ENCODE assay signal across 9 cellular contexts in genomic region chr16:57627184-57627871, GRCh38. TPM values are rescaled to one million over a fixed set of nuclear protein-coding genes. Genes with fewer than 3 reads are reported as not detected.
DNase-seq lines count a peak whose midpoint lies in the region; ATAC-seq and TF ChIP-seq lines count a peak whose summit lies in the region.
"Had no signal": no experiment of that assay in that cellular context is flagged by ENCODE, and none has a peak within 500 bp of the region (broad histone marks: within the 10 kb centered on the region; RNA-seq: fewer than 3 reads in every experiment).

No MANE protein-coding gene starts in this region.

- H3K4me1 ChIP-seq in duodenal mucosa (ENCODE audit: control insufficient read depth in 1 of 2, insufficient read depth in 2 of 2, low read length in 2 of 2) = peaks cover 16 to 25% of the 10 kb centered on the region in 2 donors

- H3K36me3 ChIP-seq in duodenal mucosa (ENCODE audit: control insufficient read depth in 1 of 2, insufficient read depth in 2 of 2, low read length in 2 of 2) = no peaks in the 10 kb centered on the region
- H3K36me3 ChIP-seq: neutrophil had no signal

- no peak overlapping the region for H3K4me3 ChIP-seq in duodenal mucosa (ENCODE audit: low read depth in 1 of 2, low read length in 2 of 2)

- H3K9ac ChIP-seq in duodenal mucosa (ENCODE audit: low read depth in 1 of 2, low read length in 2 of 2) = no peak overlapping the region

- DNase-seq in AG20443 (ENCODE audit: low spot score) (peak; percentile 74), NCI-H524 (lab: John Stamatoyannopoulos, UW) (peak; percentile 81 to 92), mesothelial cell of epicardium (ENCODE audit: low spot score in 2 of 2, unreplicated experiment in 2 of 2) (no peak), NCI-H146 (lab: John Stamatoyannopoulos, UW) (no peak)

- peak overlapping the region; percentile 79 for H3K27ac Mint-ChIP-seq in mesothelial cell of epicardium

- no peaks in the 10 kb centered on the region for H3K36me3 Mint-ChIP-seq in mesothelial cell of epicardium

- H3K4me3 Mint-ChIP-seq in mesothelial cell of epicardium = peak overlapping the region; percentile 13

- peak overlapping the region; percentile 63 for H3K27ac ChIP-seq in duodenal mucosa (ENCODE audit: low read depth, low read length)
- H3K27ac ChIP-seq: neutrophil had no signal

- H3K9me3 ChIP-seq in duodenal mucosa (ENCODE audit: control insufficient read depth in 1 of 2, low read length in 2 of 2) = no peaks in the 10 kb centered on the region
- H3K9me3 ChIP-seq: neutrophil had no signal

- H3K9me3 Mint-ChIP-seq in mesothelial cell of epicardium = no peaks in the 10 kb centered on the region

- no peaks in the 10 kb centered on the region for H3K27me3 ChIP-seq in duodenal mucosa (ENCODE audit: control insufficient read depth in 1 of 2, insufficient read depth in 2 of 2, low read length in 2 of 2)

- TF ChIP-seq CTCF in mesothelial cell of epicardium (IDR thresholded peaks at IDR 0.05; ENCODE audit: unreplicated experiment) = no peak

- ATAC-seq in HG02938 (IDR thresholded peaks at IDR 0.05; ENCODE audit: unreplicated experiment) (no peak), GM19035 (IDR thresholded peaks at IDR 0.05; ENCODE audit: unreplicated experiment) (no peak), HG03521 (IDR thresholded peaks at IDR 0.05; ENCODE audit: unreplicated experiment) (no peak)

- H3K4me1 Mint-ChIP-seq in mesothelial cell of epicardium = peaks cover 66% of the 10 kb centered on the region

- peaks cover 1% of the 10 kb centered on the region for H3K27me3 Mint-ChIP-seq in mesothelial cell of epicardium (ENCODE audit: low read depth)

RNA-seq across cellular contexts. Expression of gene ADGRG1, which starts 1.1 kb away (rescaled TPM):
- total RNA-seq in mesothelial cell of epicardium = 65.8 to 67.1 TPM (median 66.9 TPM) in 3 replicates

RNA-seq across cellular contexts. Expression of gene ADGRG3, which starts 40.8 kb away (rescaled TPM):
- total RNA-seq in mesothelial cell of epicardium = 0.38 TPM in 1 of 3 replicates, not detected in the others

Comparison
In these comparisons a context has a peak if more than half of its experiments do, and no peak if none do; other contexts are left out.
1. DNase-seq: peak in AG20443 (single experiment) and NCI-H524 (2 of 2); none in mesothelial cell of epicardium (0 of 2) and NCI-H146 (single experiment).